In genomic region chr11:82883853-82884252, GRCh38 we compare ENCODE assay signal across 2 cellular contexts.
A peak's percentile ranks its signal among the peaks of the same experiment; 100 is the strongest.
TF ChIP-seq lines count a peak whose summit lies in the region.

No MANE protein-coding gene starts in this region.

TF ChIP-seq in SK-N-SH, 30 proteins besides CTCF, POLR2A, EP300 and RAD21 (continued from another document):
- TF ChIP-seq IRF3 (IDR thresholded peaks at IDR 0.05; ENCODE audit: low read depth, low read length) (no peak), FOXJ3 (CRISPR knock-in tag; IDR thresholded peaks at IDR 0.05) (no peak), RCOR1 (IDR thresholded peaks at IDR 0.05; ENCODE audit: low read length) (0 out of 2 replicates have a peak, but pooled peaks have one; percentile 24), POLR2AphosphoS5 (IDR thresholded peaks at IDR 0.05; ENCODE audit: low read depth, low read length) (no peak), GATA2 (CRISPR knock-in tag; IDR thresholded peaks at IDR 0.05) (peak; percentile 31; the same call in 1 of the 2 replicates), USF2 (IDR thresholded peaks at IDR 0.05; ENCODE audit: borderline replicate concordance, low read depth, low read length) (no peak)

TF ChIP-seq in SK-N-SH treated with all-trans-retinoic acid at 6 μM for 48 hours, 23 proteins besides CTCF, POLR2A, EP300 and RAD21 (continued from another document):
- TF ChIP-seq POU6F1 (CRISPR knock-in tag; IDR thresholded peaks at IDR 0.05; ENCODE audit: borderline replicate concordance, low read depth) (no peak), CREB5 (CRISPR knock-in tag; IDR thresholded peaks at IDR 0.05; ENCODE audit: low read depth) (no peak), PPARA (CRISPR knock-in tag; IDR thresholded peaks at IDR 0.05; ENCODE audit: borderline replicate concordance) (no peak), ARNTL (CRISPR knock-in tag; IDR thresholded peaks at IDR 0.05; ENCODE audit: borderline replicate concordance, low read depth) (no peak), ZC3H10 (CRISPR knock-in tag; IDR thresholded peaks at IDR 0.05) (no peak), ZNF70 (CRISPR knock-in tag; IDR thresholded peaks at IDR 0.05) (no peak), ZFP30 (CRISPR knock-in tag; IDR thresholded peaks at IDR 0.05) (no peak), BACH2 (CRISPR knock-in tag; IDR thresholded peaks at IDR 0.05; ENCODE audit: borderline replicate concordance) (no peak), CSRNP3 (CRISPR knock-in tag; IDR thresholded peaks at IDR 0.05) (no peak), SNAI2 (CRISPR knock-in tag; IDR thresholded peaks at IDR 0.05) (no peak), ISL1 (CRISPR knock-in tag; IDR thresholded peaks at IDR 0.05) (no peak), GLIS3 (CRISPR knock-in tag; IDR thresholded peaks at IDR 0.05) (no peak), TOX (CRISPR knock-in tag; IDR thresholded peaks at IDR 0.05; ENCODE audit: borderline replicate concordance) (no peak), TSHZ2 (CRISPR knock-in tag; IDR thresholded peaks at IDR 0.05) (no peak), ZNF8 (CRISPR knock-in tag; IDR thresholded peaks at IDR 0.05) (no peak), ZNF565 (CRISPR knock-in tag; conservative IDR thresholded peaks at IDR 0.05; ENCODE audit: low read depth) (no peak)
